ENCODE assay signal across 35 cellular contexts in the genomic region with DNA sequence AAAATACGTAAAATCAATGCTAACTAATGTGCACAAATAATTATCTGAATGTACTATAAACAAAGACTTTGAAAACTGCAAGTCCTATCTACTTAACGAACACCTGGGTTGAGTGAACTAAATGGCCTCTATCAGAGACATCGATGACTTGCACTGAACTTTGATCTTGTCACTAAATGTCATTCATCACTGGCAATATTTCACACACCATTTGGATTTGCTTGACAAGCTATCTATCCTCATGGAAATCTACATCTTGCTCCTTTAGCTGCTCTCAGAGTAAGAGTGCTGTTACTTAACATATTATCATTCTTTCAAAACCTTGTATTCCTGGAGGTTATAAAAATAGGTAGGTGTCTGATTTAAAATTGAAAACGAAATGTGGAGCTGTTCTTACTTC.
"Had no signal": no experiment of that assay in that cellular context is flagged by ENCODE, and none has a peak within 500 bp of the region (broad histone marks: within the 10 kb centered on the region; RNA-seq: fewer than 3 reads in every experiment).

No MANE protein-coding gene starts in this region.

- ATAC-seq: activated CD4-positive, CD25-positive, alpha-beta regulatory T cell treated with anti-CD3 and anti-CD28 coated beads, Interleukin-2, amount 50 U/mL, for 24 hours; activated CD8-positive, alpha-beta memory T cell treated with anti-CD3 and anti-CD28 coated beads, Interleukin-2, amount 10 ng/mL, durations not matched to agents 7 days and 5 days; activated CD8-positive, alpha-beta T cell treated with anti-CD3 and anti-CD28 coated beads, Interleukin-2, amount 10 ng/mL, durations not matched to agents 7 days and 5 days; activated naive CD8-positive, alpha-beta T cell treated with anti-CD3 and anti-CD28 coated beads, Interleukin-2, amount 50 U/mL, for 24 hours; body of pancreas; gastroesophageal sphincter; T-helper 17 cell had no signal

- H3K36me3 Mint-ChIP-seq: activated CD4-positive, alpha-beta memory T cell treated with anti-CD3 and anti-CD28 coated beads for 36 hours; activated CD8-positive, alpha-beta memory T cell treated with anti-CD3 and anti-CD28 coated beads, Interleukin-2, amount 10 ng/mL, durations not matched to agents 7 days and 5 days; activated naive CD4-positive, alpha-beta T cell treated with anti-CD3 and anti-CD28 coated beads, Interleukin-2, amount 50 U/mL, for 24 hours; activated naive CD8-positive, alpha-beta T cell treated with anti-CD3 and anti-CD28 coated beads for 36 hours had no signal

- H3K36me3 ChIP-seq: adrenal gland, esophagus squamous epithelium, gastroesophageal sphincter, WERI-Rb-1 had no signal

- H3K4me3 ChIP-seq: adrenal gland, body of pancreas, esophagus squamous epithelium, gastroesophageal sphincter had no signal

- H3K27me3 Mint-ChIP-seq: activated B cell treated with CpG ODN at 0.5 μM for 24 hours; activated CD4-positive, alpha-beta memory T cell treated with anti-CD3 and anti-CD28 coated beads for 36 hours; activated CD8-positive, alpha-beta memory T cell treated with anti-CD3 and anti-CD28 coated beads, Interleukin-2, amount 10 ng/mL, durations not matched to agents 7 days and 5 days; activated naive CD4-positive, alpha-beta T cell treated with anti-CD3 and anti-CD28 coated beads, Interleukin-2, amount 50 U/mL, for 24 hours; activated naive CD8-positive, alpha-beta T cell treated with anti-CD3 and anti-CD28 coated beads for 36 hours; activated naive CD8-positive, alpha-beta T cell treated with anti-CD3 and anti-CD28 coated beads, Interleukin-2, amount 50 U/mL, for 24 hours had no signal

- H3K4me1 ChIP-seq: adrenal gland, body of pancreas, esophagus squamous epithelium had no signal

- FAIRE-seq: colon, endometrium, endothelial cell of umbilical vein had no signal

- H3K4me1 Mint-ChIP-seq: activated B cell treated with CpG ODN at 0.5 μM for 24 hours; activated naive CD4-positive, alpha-beta T cell treated with anti-CD3 and anti-CD28 coated beads, Interleukin-2, amount 50 U/mL, for 24 hours; activated naive CD8-positive, alpha-beta T cell treated with anti-CD3 and anti-CD28 coated beads, Interleukin-2, amount 50 U/mL, for 24 hours; T-helper 17 cell had no signal

- H3K27me3 ChIP-seq: adrenal gland, body of pancreas, esophagus squamous epithelium, gastroesophageal sphincter had no signal

- H3K9me3 ChIP-seq: body of pancreas, esophagus squamous epithelium had no signal

- H3K9me3 Mint-ChIP-seq: activated CD4-positive, alpha-beta memory T cell treated with anti-CD3 and anti-CD28 coated beads for 36 hours; activated naive CD4-positive, alpha-beta T cell treated with anti-CD3 and anti-CD28 coated beads for 36 hours; activated naive CD4-positive, alpha-beta T cell treated with anti-CD3 and anti-CD28 coated beads, Interleukin-2, amount 50 U/mL, for 24 hours; activated naive CD8-positive, alpha-beta T cell treated with anti-CD3 and anti-CD28 coated beads for 36 hours; activated naive CD8-positive, alpha-beta T cell treated with anti-CD3 and anti-CD28 coated beads, Interleukin-2, amount 50 U/mL, for 24 hours; activated T-helper 1 cell treated with anti-CD3 and anti-CD28 coated beads, Interleukin-12 subunit alpha, Interleukin-12 subunit beta, Interleukin-2, Interleukin-4 antibody, amounts not matched to agents 30 ng/mL and 10 ng/mL and 1 ng/mL, durations not matched to agents 14 hours and 24 hours and 36 hours; activated T-helper 2 cell treated with anti-CD3 and anti-CD28 coated beads, Interferon-gamma antibody, Interleukin-2, Interleukin-4, amounts not matched to agents 10 μg/mL and 5 μg/mL and 100 μg/mL, durations not matched to agents 14 hours and 24 hours and 36 hours; T-helper 2 cell treated with Interferon-gamma antibody and Interleukin-4, amounts not matched to agents 5 μg/mL and 100 μg/mL, for 36 hours had no signal

- H3K4me3 Mint-ChIP-seq: activated B cell treated with CpG ODN at 0.5 μM for 24 hours; activated CD4-positive, alpha-beta memory T cell treated with anti-CD3 and anti-CD28 coated beads for 36 hours; activated CD8-positive, alpha-beta memory T cell treated with anti-CD3 and anti-CD28 coated beads, Interleukin-2, amount 10 ng/mL, durations not matched to agents 7 days and 5 days; activated CD8-positive, alpha-beta T cell treated with anti-CD3 and anti-CD28 coated beads, Interleukin-2, amount 10 ng/mL, durations not matched to agents 7 days and 5 days; activated naive CD4-positive, alpha-beta T cell treated with anti-CD3 and anti-CD28 coated beads for 36 hours; activated naive CD4-positive, alpha-beta T cell treated with anti-CD3 and anti-CD28 coated beads, Interleukin-2, amount 50 U/mL, for 24 hours; activated naive CD8-positive, alpha-beta T cell treated with anti-CD3 and anti-CD28 coated beads for 36 hours; activated naive CD8-positive, alpha-beta T cell treated with anti-CD3 and anti-CD28 coated beads, Interleukin-2, amount 50 U/mL, for 24 hours; activated T-helper 1 cell treated with anti-CD3 and anti-CD28 coated beads, Interleukin-12 subunit alpha, Interleukin-12 subunit beta, Interleukin-2, Interleukin-4 antibody, amounts not matched to agents 30 ng/mL and 10 ng/mL and 1 ng/mL, durations not matched to agents 14 hours and 24 hours and 36 hours; T-helper 17 cell; T-helper 2 cell treated with Interferon-gamma antibody and Interleukin-4, amounts not matched to agents 5 μg/mL and 100 μg/mL, for 36 hours had no signal

- DNase-seq: activated B cell treated with CpG ODN at 0.5 μM for 24 hours; activated CD4-positive, alpha-beta memory T cell treated with anti-CD3 and anti-CD28 coated beads for 36 hours; activated CD4-positive, alpha-beta T cell treated with anti-CD3 and anti-CD28 coated beads for 48 hours; activated CD8-positive, alpha-beta memory T cell treated with anti-CD3 and anti-CD28 coated beads, Interleukin-2, amount 10 ng/mL, durations not matched to agents 7 days and 5 days; activated CD8-positive, alpha-beta memory T cell treated with anti-CD3 and anti-CD28 coated beads, Interleukin-2, amount 50 U/mL, for 4 hours; activated CD8-positive, alpha-beta T cell treated with anti-CD3 and anti-CD28 coated beads, Interleukin-2, amount 10 ng/mL, durations not matched to agents 7 days and 5 days; activated effector memory CD4-positive, alpha-beta T cell treated with anti-CD3 and anti-CD28 coated beads, Interleukin-2, amount 50 U/mL, for 16 hours; activated naive CD4-positive, alpha-beta T cell treated with anti-CD3 and anti-CD28 coated beads for 36 hours; activated naive CD8-positive, alpha-beta T cell treated with anti-CD3 and anti-CD28 coated beads for 36 hours; activated naive CD8-positive, alpha-beta T cell treated with anti-CD3 and anti-CD28 coated beads, Interleukin-2, amount 50 U/mL, for 24 hours; activated T-cell treated with anti-CD3 and anti-CD28 coated beads, Interleukin-2, amount 50 U/mL, for 1 hour; activated T-cell treated with anti-CD3 and anti-CD28 coated beads, Interleukin-2, amount 50 U/mL, for 48 hours; adrenal gland; amygdala; aorta; body of pancreas; cortex of kidney; dermis blood vessel endothelial cell; effector CD8-positive, alpha-beta T cell; esophagus squamous epithelium; foreskin melanocyte; T-helper 1 cell; T-helper 17 cell; T1000; WERI-Rb-1 had no signal

- H3K27ac Mint-ChIP-seq: activated B cell treated with CpG ODN at 0.5 μM for 24 hours; activated CD4-positive, alpha-beta memory T cell treated with anti-CD3 and anti-CD28 coated beads for 36 hours; activated CD8-positive, alpha-beta memory T cell treated with anti-CD3 and anti-CD28 coated beads, Interleukin-2, amount 10 ng/mL, durations not matched to agents 7 days and 5 days; activated CD8-positive, alpha-beta T cell treated with anti-CD3 and anti-CD28 coated beads, Interleukin-2, amount 10 ng/mL, durations not matched to agents 7 days and 5 days; activated naive CD4-positive, alpha-beta T cell treated with anti-CD3 and anti-CD28 coated beads for 36 hours; activated naive CD4-positive, alpha-beta T cell treated with anti-CD3 and anti-CD28 coated beads, Interleukin-2, amount 50 U/mL, for 24 hours; activated naive CD8-positive, alpha-beta T cell treated with anti-CD3 and anti-CD28 coated beads for 36 hours; activated naive CD8-positive, alpha-beta T cell treated with anti-CD3 and anti-CD28 coated beads, Interleukin-2, amount 50 U/mL, for 24 hours; activated T-helper 1 cell treated with anti-CD3 and anti-CD28 coated beads, Interleukin-12 subunit alpha, Interleukin-12 subunit beta, Interleukin-2, Interleukin-4 antibody, amounts not matched to agents 30 ng/mL and 10 ng/mL and 1 ng/mL, durations not matched to agents 14 hours and 24 hours and 36 hours; activated T-helper 2 cell treated with anti-CD3 and anti-CD28 coated beads, Interferon-gamma antibody, Interleukin-2, Interleukin-4, amounts not matched to agents 10 μg/mL and 5 μg/mL and 100 μg/mL, durations not matched to agents 14 hours and 24 hours and 36 hours; T-helper 17 cell; T-helper 2 cell treated with Interferon-gamma antibody and Interleukin-4, amounts not matched to agents 5 μg/mL and 100 μg/mL, for 36 hours had no signal

- H3K27ac ChIP-seq: adrenal gland, body of pancreas, epithelial cell of prostate, esophagus squamous epithelium, gastroesophageal sphincter, WERI-Rb-1 had no signal
